In genomic region chr2:218621007-218621406, GRCh38 we compare ENCODE assay signal across 9 cellular contexts. TPM values are rescaled to one million over a fixed set of nuclear protein-coding genes. Genes with fewer than 3 reads are reported as not detected.
"Had no signal": no experiment of that assay in that cellular context is flagged by ENCODE, and none has a peak within 500 bp of the region (broad histone marks: within the 10 kb centered on the region; RNA-seq: fewer than 3 reads in every experiment).

No MANE protein-coding gene starts in this region.

- H3K27ac ChIP-seq: GM23248 had no signal

- DNase-seq: GM23248, GOT3, H7, H9, HCEC 1CT, HFFc6 had no signal

- H3K4me1 Mint-ChIP-seq: H9 had no signal

- H3K9me3 Mint-ChIP-seq: GM23338, H9, HFFc6 had no signal

- ATAC-seq: GM23338, HCT116 had no signal

- H3K27ac Mint-ChIP-seq: GM23338, H9, HFFc6 had no signal

- H3K4me3 Mint-ChIP-seq: GM23338, H9, HFFc6 had no signal

- H3K9me3 ChIP-seq: HAP-1 had no signal

- H3K4me3 ChIP-seq: GM23248, GM23338, HAP-1 had no signal

- H3K36me3 ChIP-seq: HAP-1 had no signal

- H3K4me1 ChIP-seq: HAP-1 had no signal

RNA-seq across cellular contexts. Expression of gene PLCD4, which starts 13.3 kb away (rescaled TPM):
- total RNA-seq: H7 had no signal
